ENCODE assay signal across 18 cellular contexts in genomic region chr17:31469959-31470358, GRCh38.
DNase-seq lines count a peak whose midpoint lies in the region; ATAC-seq and TF ChIP-seq lines count a peak whose summit lies in the region.
"Had no signal": no experiment of that assay in that cellular context is flagged by ENCODE, and none has a peak within 500 bp of the region (broad histone marks: within the 10 kb centered on the region; RNA-seq: fewer than 3 reads in every experiment).

No MANE protein-coding gene starts in this region.

- H4K20me1 ChIP-seq in GM23338 (replicated peaks; ENCODE audit: insufficient read depth): no peaks in the 10 kb centered on the region

- no peaks in the 10 kb centered on the region for H3K9me3 ChIP-seq in CD4-positive, CD25-positive, alpha-beta regulatory T cell (ENCODE audit: control insufficient read depth in 2 of 2, low read length in 2 of 2)
- H3K9me3 ChIP-seq: Peyer's patch, SJSA1 had no signal

- H3K4me3 ChIP-seq in CD4-positive, CD25-positive, alpha-beta regulatory T cell (ENCODE audit: low read depth, low read length): no peak overlapping the region
- H3K4me3 ChIP-seq in GM23338: 0 out of 2 replicates have a peak overlapping the region, but pooled peaks have one; percentile 21
- H3K4me3 ChIP-seq: Peyer's patch, SJSA1 had no signal

- H3K36me3 ChIP-seq in CD4-positive, CD25-positive, alpha-beta regulatory T cell (ENCODE audit: control insufficient read depth, insufficient read depth, low read length): no peaks in the 10 kb centered on the region
- H3K36me3 ChIP-seq in GM23338 (ENCODE audit: insufficient read depth): no peaks in the 10 kb centered on the region
- H3K36me3 ChIP-seq: Peyer's patch, SJSA1 had no signal

- DNase-seq in CD4-positive, CD25-positive, alpha-beta regulatory T cell: no peak
- DNase-seq in GM23338 (ENCODE audit: low spot score) (peak; percentile 59), DMS 273 (lab: John Stamatoyannopoulos, UW; ENCODE audit: unreplicated experiment) (no peak), SKM-1 (lab: John Stamatoyannopoulos, UW; ENCODE audit: unreplicated experiment) (no peak), NCI-H1048 (lab: John Stamatoyannopoulos, UW) (no peak)
- peak; percentile 11 for DNase-seq in activated naive CD8-positive, alpha-beta T cell treated with anti-CD3 and anti-CD28 coated beads, Interleukin-2, amount 50 U/mL, for 24 hours
- DNase-seq in naive thymus-derived CD8-positive, alpha-beta T cell: peak in 1 of 10 donors; percentile 12
- no peak for DNase-seq in activated T-helper 1 cell treated with anti-CD3 and anti-CD28 coated beads, Interleukin-12 subunit alpha, Interleukin-12 subunit beta, Interleukin-2, Interleukin-4 antibody, amounts not matched to agents 30 ng/mL and 10 ng/mL and 1 ng/mL, durations not matched to agents 14 hours and 24 hours and 36 hours (ENCODE audit: low spot score)
- DNase-seq: dermis blood vessel endothelial cell; DMS 273 treated with DMSO at 0.1 percent for 48 hours; GF-D8; head of caudate nucleus; left ventricle myocardium superior; NCI-H1417 treated with DMSO at 0.1 percent for 48 hours; Peyer's patch; stimulated activated CD4-positive, alpha-beta T cell treated with anti-CD3 and anti-CD28 coated beads, Interleukin-1b, Interleukin-23, amount 100 ng/mL, for 48 hours had no signal

- intact Hi-C loops in activated T-helper 1 cell treated with anti-CD3 and anti-CD28 coated beads, Interleukin-12 subunit alpha, Interleukin-12 subunit beta, Interleukin-2, Interleukin-4 antibody, amounts not matched to agents 30 ng/mL and 10 ng/mL and 1 ng/mL, durations not matched to agents 14 hours and 24 hours and 36 hours (cut with micrococcal nuclease): no loop called here

- TF ChIP-seq CTCF in GM23338 (conservative IDR thresholded peaks at IDR 0.05; ENCODE audit: low read depth in 2 of 2): no peak

- no peaks in the 10 kb centered on the region for H3K27me3 Mint-ChIP-seq in CD4-positive, CD25-positive, alpha-beta regulatory T cell
- H3K27me3 Mint-ChIP-seq in GM23338 (ENCODE audit: insufficient read depth, low read depth, poor library complexity): peaks cover 9% of the 10 kb centered on the region
- H3K27me3 Mint-ChIP-seq in activated naive CD8-positive, alpha-beta T cell treated with anti-CD3 and anti-CD28 coated beads, Interleukin-2, amount 50 U/mL, for 24 hours: no peaks in the 10 kb centered on the region
- peaks cover 0 to 10% (median 0%) of the 10 kb centered on the region in 5 donors for H3K27me3 Mint-ChIP-seq in naive thymus-derived CD8-positive, alpha-beta T cell
- H3K27me3 Mint-ChIP-seq in activated T-helper 1 cell treated with anti-CD3 and anti-CD28 coated beads, Interleukin-12 subunit alpha, Interleukin-12 subunit beta, Interleukin-2, Interleukin-4 antibody, amounts not matched to agents 30 ng/mL and 10 ng/mL and 1 ng/mL, durations not matched to agents 14 hours and 24 hours and 36 hours (ENCODE audit: insufficient read depth): no peaks in the 10 kb centered on the region

- H3K4me3 Mint-ChIP-seq in CD4-positive, CD25-positive, alpha-beta regulatory T cell: no peak overlapping the region
- no peak overlapping the region for H3K4me3 Mint-ChIP-seq in GM23338
- no peak overlapping the region for H3K4me3 Mint-ChIP-seq in activated naive CD8-positive, alpha-beta T cell treated with anti-CD3 and anti-CD28 coated beads, Interleukin-2, amount 50 U/mL, for 24 hours
- H3K4me3 Mint-ChIP-seq in naive thymus-derived CD8-positive, alpha-beta T cell: peak overlapping the region in 1 of 10 donors; percentile 25
- no peak overlapping the region for H3K4me3 Mint-ChIP-seq in activated T-helper 1 cell treated with anti-CD3 and anti-CD28 coated beads, Interleukin-12 subunit alpha, Interleukin-12 subunit beta, Interleukin-2, Interleukin-4 antibody, amounts not matched to agents 30 ng/mL and 10 ng/mL and 1 ng/mL, durations not matched to agents 14 hours and 24 hours and 36 hours

- no peak overlapping the region for H3K27ac ChIP-seq in CD4-positive, CD25-positive, alpha-beta regulatory T cell (ENCODE audit: insufficient read depth, low read length, poor library complexity, severe bottlenecking)
- peak overlapping the region; percentile 56; the same call in 1 of the 2 replicates for H3K27ac ChIP-seq in GM23338 (ENCODE audit: low read depth)
- H3K27ac ChIP-seq: C4-2B, Peyer's patch, SJSA1 had no signal

- H3K36me3 Mint-ChIP-seq in CD4-positive, CD25-positive, alpha-beta regulatory T cell: no peaks in the 10 kb centered on the region
- H3K36me3 Mint-ChIP-seq in GM23338 (ENCODE audit: low read depth): no peaks in the 10 kb centered on the region; the same call in 2 of the 3 replicates
- no peaks in the 10 kb centered on the region for H3K36me3 Mint-ChIP-seq in activated naive CD8-positive, alpha-beta T cell treated with anti-CD3 and anti-CD28 coated beads, Interleukin-2, amount 50 U/mL, for 24 hours (ENCODE audit: low read depth)
- no peaks in the 10 kb centered on the region for H3K36me3 Mint-ChIP-seq in naive thymus-derived CD8-positive, alpha-beta T cell
- H3K36me3 Mint-ChIP-seq in activated T-helper 1 cell treated with anti-CD3 and anti-CD28 coated beads, Interleukin-12 subunit alpha, Interleukin-12 subunit beta, Interleukin-2, Interleukin-4 antibody, amounts not matched to agents 30 ng/mL and 10 ng/mL and 1 ng/mL, durations not matched to agents 14 hours and 24 hours and 36 hours (ENCODE audit: low read depth): no peaks in the 10 kb centered on the region

- POLR2A ChIA-PET in naive thymus-derived CD8-positive, alpha-beta T cell (lab: Charles Lee): interaction anchor here (0.5 kb wide), 1 partner anchor 17 kb away, joined by 4 read pairs; no protein-coding TSS in a partner anchor

- H3K9me3 Mint-ChIP-seq in CD4-positive, CD25-positive, alpha-beta regulatory T cell: no peaks in the 10 kb centered on the region
- H3K9me3 Mint-ChIP-seq in GM23338: no peaks in the 10 kb centered on the region; the same call in 2 of the 3 replicates
- H3K9me3 Mint-ChIP-seq in activated naive CD8-positive, alpha-beta T cell treated with anti-CD3 and anti-CD28 coated beads, Interleukin-2, amount 50 U/mL, for 24 hours: no peaks in the 10 kb centered on the region
- H3K9me3 Mint-ChIP-seq in naive thymus-derived CD8-positive, alpha-beta T cell: no peaks in the 10 kb centered on the region
- H3K9me3 Mint-ChIP-seq in activated T-helper 1 cell treated with anti-CD3 and anti-CD28 coated beads, Interleukin-12 subunit alpha, Interleukin-12 subunit beta, Interleukin-2, Interleukin-4 antibody, amounts not matched to agents 30 ng/mL and 10 ng/mL and 1 ng/mL, durations not matched to agents 14 hours and 24 hours and 36 hours: no peaks in the 10 kb centered on the region

- H2AFZ ChIP-seq in GM23338: no peak overlapping the region

- no peaks in the 10 kb centered on the region for H3K27me3 ChIP-seq in CD4-positive, CD25-positive, alpha-beta regulatory T cell (ENCODE audit: control insufficient read depth, insufficient read depth, low read length)
- no peaks in the 10 kb centered on the region for H3K27me3 ChIP-seq in GM23338 (ENCODE audit: insufficient read depth)
- H3K27me3 ChIP-seq: Peyer's patch, SJSA1 had no signal

- H3K4me1 Mint-ChIP-seq in CD4-positive, CD25-positive, alpha-beta regulatory T cell: peaks cover 0 to 8% (median 6%) of the 10 kb centered on the region in 4 donors
- peaks cover 37% of the 10 kb centered on the region for H3K4me1 Mint-ChIP-seq in GM23338
- peaks cover 21% of the 10 kb centered on the region for H3K4me1 Mint-ChIP-seq in activated naive CD8-positive, alpha-beta T cell treated with anti-CD3 and anti-CD28 coated beads, Interleukin-2, amount 50 U/mL, for 24 hours
- peaks cover 3 to 18% (median 12%) of the 10 kb centered on the region in 4 donors for H3K4me1 Mint-ChIP-seq in naive thymus-derived CD8-positive, alpha-beta T cell
- no peaks in the 10 kb centered on the region for H3K4me1 Mint-ChIP-seq in activated T-helper 1 cell treated with anti-CD3 and anti-CD28 coated beads, Interleukin-12 subunit alpha, Interleukin-12 subunit beta, Interleukin-2, Interleukin-4 antibody, amounts not matched to agents 30 ng/mL and 10 ng/mL and 1 ng/mL, durations not matched to agents 14 hours and 24 hours and 36 hours (ENCODE audit: low read depth)

- peaks cover 5% of the 10 kb centered on the region for H3K4me1 ChIP-seq in CD4-positive, CD25-positive, alpha-beta regulatory T cell (ENCODE audit: control insufficient read depth, insufficient read depth, low read length, poor library complexity, severe bottlenecking)
- peaks cover 25% of the 10 kb centered on the region for H3K4me1 ChIP-seq in GM23338 (ENCODE audit: insufficient read depth)
- H3K4me1 ChIP-seq: Peyer's patch, SJSA1 had no signal

- H3K27ac Mint-ChIP-seq in CD4-positive, CD25-positive, alpha-beta regulatory T cell: peak overlapping the region; percentile 23 to 93 (median 38)
- peak overlapping the region; percentile 79 for H3K27ac Mint-ChIP-seq in GM23338
- no peak overlapping the region for H3K27ac Mint-ChIP-seq in activated naive CD8-positive, alpha-beta T cell treated with anti-CD3 and anti-CD28 coated beads, Interleukin-2, amount 50 U/mL, for 24 hours
- peak overlapping the region in 7 of 10 donors; percentile 1 to 48 (median 10) for H3K27ac Mint-ChIP-seq in naive thymus-derived CD8-positive, alpha-beta T cell
- H3K27ac Mint-ChIP-seq in activated T-helper 1 cell treated with anti-CD3 and anti-CD28 coated beads, Interleukin-12 subunit alpha, Interleukin-12 subunit beta, Interleukin-2, Interleukin-4 antibody, amounts not matched to agents 30 ng/mL and 10 ng/mL and 1 ng/mL, durations not matched to agents 14 hours and 24 hours and 36 hours: no peak overlapping the region

- ATAC-seq in CD4-positive, CD25-positive, alpha-beta regulatory T cell (ENCODE audit: low read depth in 2 of 2): peak in 1 of 2 donors; percentile 54
- peak; percentile 62 for ATAC-seq in GM23338
- ATAC-seq in activated naive CD8-positive, alpha-beta T cell treated with anti-CD3 and anti-CD28 coated beads, Interleukin-2, amount 50 U/mL, for 24 hours: peak; percentile 86
- ATAC-seq in naive thymus-derived CD8-positive, alpha-beta T cell: no peak
- ATAC-seq: left ventricle myocardium superior had no signal

- no peaks in the 10 kb centered on the region for H3K79me2 ChIP-seq in GM23338 (replicated peaks; ENCODE audit: insufficient read depth)

- no peaks in the 10 kb centered on the region for H3K9me2 ChIP-seq in GM23338 (ENCODE audit: insufficient read depth)

- H3F3A ChIP-seq in GM23338 (replicated peaks; ENCODE audit: low read depth): no peaks in the 10 kb centered on the region; the same call in 1 of the 2 replicates

- peak overlapping the region; percentile 53 for H3K4me2 ChIP-seq in GM23338

Comparison
In these comparisons a context has a peak if more than half of its experiments do, and no peak if none do; other contexts are left out.
1. ATAC-seq: peak in GM23338 (single experiment) and activated naive CD8-positive, alpha-beta T cell treated with anti-CD3 and anti-CD28 coated beads, Interleukin-2, amount 50 U/mL, for 24 hours (single experiment); none in naive thymus-derived CD8-positive, alpha-beta T cell (0 of 2).
2. DNase-seq: peak in GM23338 (single experiment) and activated naive CD8-positive, alpha-beta T cell treated with anti-CD3 and anti-CD28 coated beads, Interleukin-2, amount 50 U/mL, for 24 hours (single experiment); none in CD4-positive, CD25-positive, alpha-beta regulatory T cell (0 of 3), DMS 273 (single experiment), SKM-1 (single experiment), NCI-H1048 (single experiment) and activated T-helper 1 cell treated with anti-CD3 and anti-CD28 coated beads, Interleukin-12 subunit alpha, Interleukin-12 subunit beta, Interleukin-2, Interleukin-4 antibody, amounts not matched to agents 30 ng/mL and 10 ng/mL and 1 ng/mL, durations not matched to agents 14 hours and 24 hours and 36 hours (single experiment).
3. H3K27ac Mint-ChIP-seq: peak in CD4-positive, CD25-positive, alpha-beta regulatory T cell (3 of 3), GM23338 (single experiment) and naive thymus-derived CD8-positive, alpha-beta T cell (7 of 10); none in activated naive CD8-positive, alpha-beta T cell treated with anti-CD3 and anti-CD28 coated beads, Interleukin-2, amount 50 U/mL, for 24 hours (single experiment) and activated T-helper 1 cell treated with anti-CD3 and anti-CD28 coated beads, Interleukin-12 subunit alpha, Interleukin-12 subunit beta, Interleukin-2, Interleukin-4 antibody, amounts not matched to agents 30 ng/mL and 10 ng/mL and 1 ng/mL, durations not matched to agents 14 hours and 24 hours and 36 hours (single experiment).